In the genomic region with DNA sequence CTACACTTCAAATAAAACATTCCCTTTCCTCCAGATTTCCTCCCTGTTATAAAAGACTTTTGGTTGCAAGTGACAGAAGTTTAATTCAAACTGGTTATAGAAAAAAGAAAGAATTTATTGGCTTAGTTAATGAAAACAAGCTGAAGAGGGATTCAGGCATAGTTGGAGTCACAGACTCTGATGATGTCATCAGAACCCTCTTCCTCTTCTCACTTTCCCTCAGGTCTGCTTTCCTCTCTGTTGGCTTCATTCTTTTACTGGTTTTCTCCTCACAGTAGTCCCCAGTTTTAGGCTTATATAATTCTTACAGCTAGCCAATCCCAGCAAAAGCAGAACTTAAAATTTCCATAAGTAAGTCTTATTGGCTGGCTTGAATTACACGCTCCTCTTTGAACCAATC, we compare ENCODE assay signal across 15 cellular contexts. TPM values are rescaled to one million over a fixed set of nuclear protein-coding genes. Genes with fewer than 3 reads are reported as not detected.
DNase-seq lines count a peak whose midpoint lies in the region; ATAC-seq and TF ChIP-seq lines count a peak whose summit lies in the region.
"Had no signal": no experiment of that assay in that cellular context is flagged by ENCODE, and none has a peak within 500 bp of the region (broad histone marks: within the 10 kb centered on the region; RNA-seq: fewer than 3 reads in every experiment).

No MANE protein-coding gene starts in this region.

- ATAC-seq in GM21360 (IDR thresholded peaks at IDR 0.05; ENCODE audit: unreplicated experiment) = peak; percentile 51
- ATAC-seq in esophagus mucosa = no peak

- no peak overlapping the region for H3K27ac ChIP-seq in Peyer's patch
- H3K27ac ChIP-seq: ascending aorta, parathyroid adenoma, thyroid gland had no signal

- TF ChIP-seq POLR2A in Peyer's patch (IDR thresholded peaks at IDR 0.05) = no peak

- no peaks in the 10 kb centered on the region for H3K36me3 ChIP-seq in Peyer's patch
- H3K36me3 ChIP-seq: ascending aorta, thyroid gland had no signal

- H3K27me3 ChIP-seq in Peyer's patch = no peaks in the 10 kb centered on the region
- H3K27me3 ChIP-seq: ascending aorta, thyroid gland had no signal

- peaks cover 0 to 2% (median 0%) of the 10 kb centered on the region in 4 donors for H3K4me1 ChIP-seq in Peyer's patch
- H3K4me1 ChIP-seq: parathyroid adenoma, thyroid gland had no signal

- peak; percentile 29 to 41 for DNase-seq in AML-193 (lab: John Stamatoyannopoulos, UW)
- peak; percentile 77 for DNase-seq in SIG-M5 treated with dmso at 0.1 percent for 504 hours (lab: John Stamatoyannopoulos, UW; ENCODE audit: unreplicated experiment)
- peak; percentile 76 for DNase-seq in fibroblast of mammary gland (ENCODE audit: low read depth)
- no peak for DNase-seq in Peyer's patch
- DNase-seq in dermis blood vessel endothelial cell = no peak
- DNase-seq in NCI-H774 (lab: John Stamatoyannopoulos, UW) = no peak
- DNase-seq: activated CD4-positive, CD25-positive, alpha-beta regulatory T cell treated with anti-CD3 and anti-CD28 coated beads, Interleukin-2, amount 50 U/mL, for 72 hours; erythroblast; islet precursor cell; NCI-H1436 treated with DMSO at 0.1 percent for 48 hours; thyroid gland had no signal

- TF ChIP-seq CTCF in fibroblast of mammary gland (conservative IDR thresholded peaks at IDR 0.05; ENCODE audit: control insufficient read depth, insufficient read depth, low read depth, low read length) = no peak
- no peak for TF ChIP-seq CTCF in Peyer's patch (IDR thresholded peaks at IDR 0.05)

- no peaks in the 10 kb centered on the region for H3K9me3 ChIP-seq in Peyer's patch
- H3K9me3 ChIP-seq: ascending aorta, thyroid gland had no signal

- H3K4me3 ChIP-seq in fibroblast of mammary gland (ENCODE audit: control insufficient read depth, low read depth, low read length) = no peak overlapping the region
- H3K4me3 ChIP-seq in Peyer's patch = no peak overlapping the region
- H3K4me3 ChIP-seq: ascending aorta, thyroid gland had no signal

RNA-seq across cellular contexts. Expression of gene MBNL1, which starts 32.0 kb away (rescaled TPM):
- 100 to 1,000 TPM; 261 to 429 (median 389) TPM for total RNA-seq in Peyer's patch
- 389 and 524 TPM in 2 replicates for total RNA-seq in dermis blood vessel endothelial cell
- total RNA-seq in esophagus mucosa = 95.4 TPM

Comparison
In these comparisons a context has a peak if more than half of its experiments do, and no peak if none do; other contexts are left out.
1. DNase-seq: peak in AML-193 (2 of 2), SIG-M5 treated with dmso at 0.1 percent for 504 hours (single experiment) and fibroblast of mammary gland (single experiment); none in Peyer's patch (0 of 3), dermis blood vessel endothelial cell (single experiment) and NCI-H774 (single experiment).